In genomic region chr3:95394286-95394685, GRCh38 we compare ENCODE assay signal across 18 cellular contexts.
DNase-seq lines count a peak whose midpoint lies in the region; TF ChIP-seq lines count a peak whose summit lies in the region.
"Had no signal": no experiment of that assay in that cellular context is flagged by ENCODE, and none has a peak within 500 bp of the region (broad histone marks: within the 10 kb centered on the region; RNA-seq: fewer than 3 reads in every experiment).

No MANE protein-coding gene starts in this region.

- H3K9me3 ChIP-seq in WERI-Rb-1 (ENCODE audit: severe bottlenecking): no peaks in the 10 kb centered on the region
- H3K9me3 ChIP-seq: BLaER1, Caco-2, HAP-1 had no signal

- no peak overlapping the region for H3K27ac ChIP-seq in WERI-Rb-1
- H3K27ac ChIP-seq: 22Rv1, BLaER1, C4-2B had no signal

- peaks cover 24% of the 10 kb centered on the region for H3K27me3 ChIP-seq in WERI-Rb-1 (ENCODE audit: insufficient read depth, low read depth, severe bottlenecking)
- H3K27me3 ChIP-seq: BLaER1 had no signal

- H3K36me3 ChIP-seq in WERI-Rb-1: no peaks in the 10 kb centered on the region
- H3K36me3 ChIP-seq: BLaER1, HAP-1 had no signal

- TF ChIP-seq CTCF in WERI-Rb-1 (IDR thresholded peaks at IDR 0.05; ENCODE audit: low read depth, low read length): no peak

- DNase-seq in NCI-H82 (lab: John Stamatoyannopoulos, UW): peak; percentile 38
- DNase-seq in NCI-H82 treated with DMSO at 0.1 percent for 48 hours (lab: John Stamatoyannopoulos, UW; ENCODE audit: unreplicated experiment): no peak
- peak; percentile 60 for DNase-seq in NCI-H69 (lab: John Stamatoyannopoulos, UW)
- peak; percentile 58 for DNase-seq in cerebellum (ENCODE audit: low spot score)
- DNase-seq in DMS153 (lab: John Stamatoyannopoulos, UW): no peak
- DNase-seq in WERI-Rb-1: no peak
- DNase-seq: Caco-2; CD4-positive, CD25-positive, alpha-beta regulatory T cell; CD8-positive, alpha-beta T cell; DMS 273 treated with DMSO at 0.1 percent for 48 hours; DMS53; DMS79 treated with DMSO at 0.1 percent for 48 hours; GOT3; HFFc6 had no signal

- no peak overlapping the region for H3K4me3 ChIP-seq in WERI-Rb-1 (ENCODE audit: low read depth, low read length)
- H3K4me3 ChIP-seq: BLaER1, HAP-1 had no signal

Comparison
In these comparisons a context has a peak if more than half of its experiments do, and no peak if none do; other contexts are left out.
1. DNase-seq: peak in NCI-H82 (single experiment), NCI-H69 (single experiment) and cerebellum (single experiment); none in NCI-H82 treated with DMSO at 0.1 percent for 48 hours (single experiment), DMS153 (single experiment) and WERI-Rb-1 (single experiment).